In genomic region chr3:50230106-50230832, GRCh38 we compare ENCODE assay signal across 12 cellular contexts. TPM values are rescaled to one million over a fixed set of nuclear protein-coding genes. Genes with fewer than 3 reads are reported as not detected.
DNase-seq lines count a peak whose midpoint lies in the region; ATAC-seq and TF ChIP-seq lines count a peak whose summit lies in the region.
"Had no signal": no experiment of that assay in that cellular context is flagged by ENCODE, and none has a peak within 500 bp of the region (broad histone marks: within the 10 kb centered on the region; RNA-seq: fewer than 3 reads in every experiment).

No MANE protein-coding gene starts in this region.

- no peaks in the 10 kb centered on the region for H3K9me3 ChIP-seq in trophoblast cell (ENCODE audit: insufficient read depth, low read depth, low read length)
- H3K9me3 ChIP-seq: ascending aorta had no signal

- no peak overlapping the region for H3K14ac ChIP-seq in trophoblast cell (ENCODE audit: low read length)

- TF ChIP-seq CTCF in CD14-positive monocyte (IDR thresholded peaks at IDR 0.05), result no peak

- H3K23ac ChIP-seq in trophoblast cell (ENCODE audit: low read length), result no peak overlapping the region

- WGBS in trophoblast cell (ENCODE audit: extremely low coverage, insufficient coverage, insufficient read length), result no CpG with 5 or more reads among the region's 9 CpGs

- H3K36me3 ChIP-seq in trophoblast cell (ENCODE audit: control insufficient read depth in 1 of 2, insufficient read depth in 2 of 2, low read length in 2 of 2), result no peaks in the 10 kb centered on the region
- H3K36me3 ChIP-seq: ascending aorta had no signal

- DNase-seq in CD14-positive monocyte (ENCODE audit: low spot score), result peak; percentile 62
- peak; percentile 59 to 77 for DNase-seq in NOMO-1 (lab: John Stamatoyannopoulos, UW; ENCODE audit: unreplicated experiment in 2 of 2)
- DNase-seq in trophoblast cell, result peak in 1 of 2 donors; percentile 60
- no peak for DNase-seq in DMS79 (lab: John Stamatoyannopoulos, UW)
- DNase-seq: NCI-H1930, NCI-H524 treated with DMSO at 0.1 percent for 48 hours had no signal

- H3K27ac Mint-ChIP-seq in CD14-positive monocyte, result peak overlapping the region; percentile 81 to 95 (median 93)

- ATAC-seq in HG02759 (IDR thresholded peaks at IDR 0.05; ENCODE audit: unreplicated experiment), result no peak
- no peak for ATAC-seq in GM19395 (IDR thresholded peaks at IDR 0.05; ENCODE audit: unreplicated experiment)
- ATAC-seq in HG02571 (IDR thresholded peaks at IDR 0.05; ENCODE audit: unreplicated experiment), result no peak

- H3K4ac ChIP-seq in trophoblast cell (ENCODE audit: low read depth, low read length), result no peak overlapping the region

- peaks cover 15 to 18% of the 10 kb centered on the region in 2 experiments for H3K4me1 ChIP-seq in trophoblast cell (ENCODE audit: control insufficient read depth in 1 of 2, insufficient read depth in 2 of 2, low read length in 2 of 2)

- no peak overlapping the region for H3K4me2 ChIP-seq in trophoblast cell (ENCODE audit: low read length)
- H3K4me2 ChIP-seq: hepatocyte had no signal

- H2BK120ac ChIP-seq in trophoblast cell (ENCODE audit: insufficient read depth, low read length, poor library complexity), result no peak overlapping the region

- H3K4me1 Mint-ChIP-seq in CD14-positive monocyte, result peaks cover 86% of the 10 kb centered on the region

- no peak overlapping the region for H2BK5ac ChIP-seq in trophoblast cell (ENCODE audit: low read depth, low read length, poor library complexity)

- H3K18ac ChIP-seq in trophoblast cell (ENCODE audit: low read length), result no peak overlapping the region

- peaks cover 2% of the 10 kb centered on the region for H3K79me2 ChIP-seq in trophoblast cell (ENCODE audit: control insufficient read depth, insufficient read depth, low read length, poor library complexity)
- H3K79me2 ChIP-seq: hepatocyte had no signal

- H3K9me3 Mint-ChIP-seq in CD14-positive monocyte, result peaks cover 0 to 2% (median 0%) of the 10 kb centered on the region in 7 donors

- peak overlapping the region; percentile 32 for H4K12ac ChIP-seq in trophoblast cell (ENCODE audit: low read depth, low read length)

- H2BK12ac ChIP-seq in trophoblast cell (ENCODE audit: low read length), result no peak overlapping the region

- H4K8ac ChIP-seq in trophoblast cell (ENCODE audit: low read depth, low read length), result peak overlapping the region; percentile 71

- H3K27me3 Mint-ChIP-seq in CD14-positive monocyte (ENCODE audit: low read depth in 3 of 3), result peaks cover 12 to 15% (median 14%) of the 10 kb centered on the region in 3 donors

- no peak overlapping the region for H3K4me3 ChIP-seq in trophoblast cell (ENCODE audit: low read depth, low read length)
- H3K4me3 ChIP-seq: ascending aorta, hepatocyte had no signal

- H3K4me3 Mint-ChIP-seq in CD14-positive monocyte, result peak overlapping the region; percentile 51 to 78

- H3K27me3 ChIP-seq in trophoblast cell (ENCODE audit: insufficient read depth, low read length), result no peaks in the 10 kb centered on the region
- H3K27me3 ChIP-seq: ascending aorta, hepatocyte had no signal

- H2AFZ ChIP-seq in trophoblast cell (ENCODE audit: insufficient read depth, low read length, poor library complexity), result no peak overlapping the region
- H2AFZ ChIP-seq: hepatocyte had no signal

- H3K27ac ChIP-seq in cingulate gyrus (ENCODE audit: low read depth, low read length), result peak overlapping the region; percentile 60
- no peak overlapping the region for H3K27ac ChIP-seq in trophoblast cell (ENCODE audit: low read depth, low read length)
- H3K27ac ChIP-seq: ascending aorta, hepatocyte had no signal

- H3K36me3 Mint-ChIP-seq in CD14-positive monocyte, result no peaks in the 10 kb centered on the region

- H2AK5ac ChIP-seq in trophoblast cell (ENCODE audit: low read length), result peak overlapping the region; percentile 46

- intact Hi-C loops in CD14-positive monocyte (cut with micrococcal nuclease), result no loop called here

- H3K79me1 ChIP-seq in trophoblast cell (ENCODE audit: low read length), result peaks cover 4% of the 10 kb centered on the region

- no peak overlapping the region for H3K9ac ChIP-seq in trophoblast cell (ENCODE audit: low read length)

- peak overlapping the region; percentile 50 for H4K91ac ChIP-seq in trophoblast cell (ENCODE audit: low read depth, low read length)

RNA-seq across cellular contexts. Expression of gene GNAI2, which starts 5.7 kb away (rescaled TPM):
- polyA plus RNA-seq in CD14-positive monocyte, result 1,000 to 10,000 TPM in 1 of 2 donors, 100 to 1,000 TPM in 1; 914 to 1,165 TPM
- 191 and 192 TPM in 2 replicates for polyA plus RNA-seq in trophoblast cell (2013)

RNA-seq across cellular contexts. Expression of gene SLC38A3, which starts 25.2 kb away (rescaled TPM):
- polyA plus RNA-seq in CD14-positive monocyte, result not detected
- 85.8 and 92.3 TPM in 2 replicates for polyA plus RNA-seq in trophoblast cell (2013)

RNA-seq across cellular contexts. Expression of gene SEMA3B, which starts 38.7 kb away (rescaled TPM):
- not detected for polyA plus RNA-seq in CD14-positive monocyte
- polyA plus RNA-seq in trophoblast cell (2013), result 1.8 and 2.0 TPM in 2 replicates

RNA-seq across cellular contexts. Expression of gene GNAT1, which starts 38.9 kb away (rescaled TPM):
- not detected for polyA plus RNA-seq in CD14-positive monocyte
- not detected in 2 replicates for polyA plus RNA-seq in trophoblast cell (2013)
- polyA plus RNA-seq: hepatocyte had no signal

RNA-seq across cellular contexts. Expression of gene LSMEM2, which starts 48.6 kb away (rescaled TPM):
- not detected for polyA plus RNA-seq in CD14-positive monocyte
- 0.06 and 0.08 TPM in 2 replicates for polyA plus RNA-seq in trophoblast cell (2013)
- polyA plus RNA-seq: hepatocyte had no signal
